In the genomic region with DNA sequence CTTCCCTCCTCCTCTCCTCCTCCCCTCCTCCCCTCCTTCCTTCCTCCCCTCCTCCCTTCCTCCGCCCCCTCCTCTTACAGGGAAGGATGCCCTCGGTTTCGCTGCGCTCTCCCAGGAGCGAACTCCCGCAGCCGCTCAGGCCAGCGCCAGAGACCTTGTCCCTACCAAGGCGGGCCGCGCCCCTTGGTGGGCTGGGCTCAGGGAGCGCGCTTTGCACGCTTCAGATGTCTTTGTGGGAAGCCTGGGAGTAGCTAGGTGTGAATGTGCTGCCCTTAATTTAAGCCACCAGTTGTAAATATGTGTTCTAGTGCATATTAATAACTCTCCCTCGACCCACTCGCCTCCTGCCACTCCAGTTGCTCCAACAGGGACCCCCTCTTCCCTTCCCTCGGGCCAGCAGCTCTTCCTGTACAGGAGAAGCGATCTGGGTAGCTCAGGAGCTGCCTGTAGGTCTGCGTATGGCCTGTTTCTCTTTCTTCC, we compare ENCODE assay signal across 8 cellular contexts. TPM values are rescaled to one million over a fixed set of nuclear protein-coding genes. Genes with fewer than 3 reads are reported as not detected.
DNase-seq lines count a peak whose midpoint lies in the region; ATAC-seq and TF ChIP-seq lines count a peak whose summit lies in the region.

No MANE protein-coding gene starts in this region.

- no peaks in the 10 kb centered on the region for H3K36me3 ChIP-seq in uterus

- CTCF ChIA-PET in RWPE1 (lab: Yijun Ruan, JAX) = interaction anchor here (0.6 to 1.0 kb wide), 5 partner anchors 51 to 199 kb away, joined by 3 to 7 read pairs (median 4); no protein-coding TSS in a partner anchor

- TF ChIP-seq CTCF in RWPE1 (conservative IDR thresholded peaks at IDR 0.05; ENCODE audit: low read depth) = no peak
- no peak for TF ChIP-seq CTCF in dorsolateral prefrontal cortex (IDR thresholded peaks at IDR 0.05 in 54 of 56, conservative IDR thresholded peaks at IDR 0.05 in 2 of 56; ENCODE audit: low read depth in 1 of 56, partially characterized antibody in 56 of 56)
- no peak for TF ChIP-seq CTCF in uterus (IDR thresholded peaks at IDR 0.05)

- H3K4me1 ChIP-seq in mononuclear cell (ENCODE audit: insufficient read depth, low read length) = peaks cover 14% of the 10 kb centered on the region
- H3K4me1 ChIP-seq in uterus = no peaks in the 10 kb centered on the region

- no peaks in the 10 kb centered on the region for H3K9me3 ChIP-seq in mononuclear cell (ENCODE audit: low read depth, low read length)
- no peaks in the 10 kb centered on the region for H3K9me3 ChIP-seq in uterus

- H3K27ac ChIP-seq in RWPE1 (peak overlapping the region; percentile 25; the same call in 1 of the 2 replicates), dorsolateral prefrontal cortex (peak overlapping the region in 8 of 59 donors; percentile 0 to 35 (median 21)), uterus (no peak overlapping the region)

- peak; percentile 59 for DNase-seq in DMS53 (lab: John Stamatoyannopoulos, UW)
- DNase-seq in DMS53 treated with DMSO at 0.1 percent for 48 hours (lab: John Stamatoyannopoulos, UW; ENCODE audit: unreplicated experiment) = no peak
- no peak for DNase-seq in RWPE1 (ENCODE audit: low spot score)
- peak in 1 of 10 donors; percentile 36 for DNase-seq in dorsolateral prefrontal cortex
- peak in 1 of 2 donors; percentile 22 for DNase-seq in uterus

- H3K4me3 ChIP-seq in dorsolateral prefrontal cortex (peak overlapping the region in 54 of 59 donors; percentile 20 to 86 (median 73)), mononuclear cell (ENCODE audit: low read length) (peak overlapping the region; percentile 47), uterus (peak overlapping the region; percentile 49 to 61)

- intact Hi-C loops in dorsolateral prefrontal cortex (cut with DNase I) (loop anchor here (2.0 to 5.0 kb wide), 2 partner anchors 84 to 85 kb away; partner anchors contain the start of gene PCNX1 (in 2 of the 2)), uterus (cut with DNase I; ENCODE audit: low total_unique reads) (no loop called here)

- peaks cover 0 to 23% (median 0%) of the 10 kb centered on the region in 45 donors for H3K27me3 ChIP-seq in dorsolateral prefrontal cortex
- H3K27me3 ChIP-seq in mononuclear cell (ENCODE audit: insufficient read depth, low read length) = peaks cover 38% of the 10 kb centered on the region
- no peaks in the 10 kb centered on the region for H3K27me3 ChIP-seq in uterus

- POLR2A ChIA-PET in RWPE1 (lab: Yijun Ruan, JAX; ENCODE audit: low non-redundant PET) = interaction anchor here (1.7 kb wide), 1 partner anchor 11 kb away, joined by 4 read pairs; no protein-coding TSS in a partner anchor

- ATAC-seq in HG02938 (IDR thresholded peaks at IDR 0.05; ENCODE audit: unreplicated experiment) (no peak), GM21528 (IDR thresholded peaks at IDR 0.05; ENCODE audit: low FRiP score, unreplicated experiment) (no peak)

- TF ChIP-seq POLR2A in uterus (IDR thresholded peaks at IDR 0.05) = no peak

RNA-seq across cellular contexts. Expression of gene MAP3K9, which starts 13.4 kb away (rescaled TPM):
- total RNA-seq in dorsolateral prefrontal cortex = 10 to 100 TPM; 15.0 to 67.8 (median 45.0) TPM
- 7.5 TPM for total RNA-seq in mononuclear cell
- 1 to 10 TPM in 2 of 4 donors, under 1 TPM in 2; 0.29 to 2.8 (median 1.2) TPM for total RNA-seq in uterus
